In the genomic region with DNA sequence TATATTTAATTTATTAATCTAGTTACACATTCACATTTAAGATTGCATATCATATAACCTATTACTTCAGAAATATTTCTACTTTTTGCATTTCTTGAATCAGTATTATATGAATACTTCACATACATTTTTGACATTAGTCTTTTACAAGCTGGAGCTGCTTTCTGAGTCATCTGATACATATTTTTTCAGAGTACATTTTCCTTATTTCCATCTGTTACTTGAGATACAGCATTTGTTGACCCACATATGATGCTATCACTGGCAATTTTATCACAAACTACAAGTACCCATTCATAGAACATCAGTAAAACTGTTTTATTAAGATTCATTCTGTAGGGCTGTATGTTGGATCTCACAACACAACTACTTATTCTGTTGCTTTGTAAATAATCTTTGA, we compare ENCODE assay signal across 27 cellular contexts.
DNase-seq lines count a peak whose midpoint lies in the region; ATAC-seq, FAIRE-seq and TF ChIP-seq lines count a peak whose summit lies in the region.
"Had no signal": no experiment of that assay in that cellular context is flagged by ENCODE, and none has a peak within 500 bp of the region (broad histone marks: within the 10 kb centered on the region; RNA-seq: fewer than 3 reads in every experiment).

No MANE protein-coding gene starts in this region.

- H3K9me3 ChIP-seq in HUES48 (ENCODE audit: control insufficient read depth, insufficient read depth, low read length) (no peaks in the 10 kb centered on the region), neural progenitor cell (ENCODE audit: low read depth) (no peaks in the 10 kb centered on the region), mammary epithelial cell (replicated peaks; ENCODE audit: insufficient read depth, low read length) (no peaks in the 10 kb centered on the region)
- H3K9me3 ChIP-seq: A549; BLaER1 treated with 17β-estradiol and CSF1 and Interleukin-3, amounts not matched to agents 10 nM and 100 nM had no signal

- H4K20me1 ChIP-seq in neural progenitor cell (ENCODE audit: low read depth) (no peaks in the 10 kb centered on the region), mammary epithelial cell (ENCODE audit: insufficient read depth, low read length) (no peaks in the 10 kb centered on the region)
- H4K20me1 ChIP-seq: BLaER1 treated with 17β-estradiol and CSF1 and Interleukin-3, amounts not matched to agents 10 nM and 100 nM had no signal

- no peak overlapping the region for H3K4me3 Mint-ChIP-seq in neural progenitor cell
- H3K4me3 Mint-ChIP-seq in stimulated activated memory B cell treated with anti-CD40 and anti-IgM and Interleukin-4, amounts not matched to agents 10 μg/mL and 1 μg/mL and 100 μg/mL, for 72 hours = no peak overlapping the region
- H3K4me3 Mint-ChIP-seq: CD4-positive, alpha-beta T cell; H9; HFFc6 had no signal

- H3K4me1 Mint-ChIP-seq in neural progenitor cell = peaks cover 63% of the 10 kb centered on the region
- no peaks in the 10 kb centered on the region for H3K4me1 Mint-ChIP-seq in stimulated activated memory B cell treated with anti-CD40 and anti-IgM and Interleukin-4, amounts not matched to agents 10 μg/mL and 1 μg/mL and 100 μg/mL, for 72 hours

- no peak for TF ChIP-seq CTCF in neural progenitor cell (IDR thresholded peaks at IDR 0.05)
- no peak for TF ChIP-seq CTCF in mammary epithelial cell (conservative IDR thresholded peaks at IDR 0.05 in 1 of 2, IDR thresholded peaks at IDR 0.05 in 1 of 2; ENCODE audit: extremely low read depth in 1 of 2, insufficient read depth in 1 of 2, low read depth in 1 of 2, low read length in 2 of 2)

- no peak overlapping the region for H3K9ac ChIP-seq in HUES48 (ENCODE audit: low read depth, low read length)
- no peak overlapping the region for H3K9ac ChIP-seq in neural progenitor cell
- no peak overlapping the region for H3K9ac ChIP-seq in mammary epithelial cell (ENCODE audit: insufficient read depth, low read length)
- H3K9ac ChIP-seq: BLaER1 treated with 17β-estradiol and CSF1 and Interleukin-3, amounts not matched to agents 10 nM and 100 nM; GM23248 had no signal

- no peaks in the 10 kb centered on the region for H3K79me2 ChIP-seq in neural progenitor cell (ENCODE audit: low read depth)
- no peaks in the 10 kb centered on the region for H3K79me2 ChIP-seq in mammary epithelial cell (ENCODE audit: insufficient read depth, low read length)

- FAIRE-seq in frontal cortex (lab: Jason Lieb, UNC) = peak; percentile 54
- FAIRE-seq: A549, D721Med had no signal

- peaks cover 9% of the 10 kb centered on the region for H3K36me3 Mint-ChIP-seq in neural progenitor cell
- H3K36me3 Mint-ChIP-seq in stimulated activated memory B cell treated with anti-CD40 and anti-IgM and Interleukin-4, amounts not matched to agents 10 μg/mL and 1 μg/mL and 100 μg/mL, for 72 hours = peaks cover 5% of the 10 kb centered on the region

- peaks cover 4% of the 10 kb centered on the region for H3K27me3 Mint-ChIP-seq in neural progenitor cell (ENCODE audit: insufficient read depth, low read depth)
- no peaks in the 10 kb centered on the region for H3K27me3 Mint-ChIP-seq in stimulated activated memory B cell treated with anti-CD40 and anti-IgM and Interleukin-4, amounts not matched to agents 10 μg/mL and 1 μg/mL and 100 μg/mL, for 72 hours
- H3K27me3 Mint-ChIP-seq: CD4-positive, alpha-beta T cell had no signal

- H3F3A ChIP-seq in neural progenitor cell (ENCODE audit: low read depth) = peaks cover 50% of the 10 kb centered on the region

- H2AFZ ChIP-seq in neural progenitor cell (replicated peaks) (no peak overlapping the region), mammary epithelial cell (ENCODE audit: low read depth, low read length) (no peak overlapping the region)
- H2AFZ ChIP-seq: GM23248 had no signal

- dilution Hi-C loops in mammary epithelial cell (cut with HindIII; ENCODE audit: low sequenced_read_pairs) = no loop called here

- no peak overlapping the region for H3K4me3 ChIP-seq in HUES48 (ENCODE audit: low read depth, low read length)
- H3K4me3 ChIP-seq in neural progenitor cell = peak overlapping the region; percentile 28
- no peak overlapping the region for H3K4me3 ChIP-seq in mammary epithelial cell (replicated peaks in 1 of 3; ENCODE audit: insufficient read depth in 1 of 3, low read depth in 2 of 3, low read length in 3 of 3)
- H3K4me3 ChIP-seq: A549; BLaER1 treated with 17β-estradiol and CSF1 and Interleukin-3, amounts not matched to agents 10 nM and 100 nM; GM23248; SK-N-MC had no signal

- H3K36me3 ChIP-seq in HUES48 (ENCODE audit: control insufficient read depth, insufficient read depth, low read length) (no peaks in the 10 kb centered on the region), neural progenitor cell (no peaks in the 10 kb centered on the region), mammary epithelial cell (ENCODE audit: insufficient read depth, low read length) (no peaks in the 10 kb centered on the region)
- H3K36me3 ChIP-seq: BLaER1 treated with 17β-estradiol and CSF1 and Interleukin-3, amounts not matched to agents 10 nM and 100 nM had no signal

- no peaks in the 10 kb centered on the region for H3K27me3 ChIP-seq in HUES48 (ENCODE audit: control insufficient read depth, insufficient read depth, low read length)
- H3K27me3 ChIP-seq in neural progenitor cell = no peaks in the 10 kb centered on the region
- H3K27me3 ChIP-seq in mammary epithelial cell (ENCODE audit: insufficient read depth, low read length) = no peaks in the 10 kb centered on the region
- H3K27me3 ChIP-seq: BLaER1 treated with 17β-estradiol and CSF1 and Interleukin-3, amounts not matched to agents 10 nM and 100 nM had no signal

- ATAC-seq in SK-N-SH treated with all-trans-retinoic acid at 6 μM for 48 hours = peak; percentile 64
- ATAC-seq in stimulated activated memory B cell treated with anti-CD40 and anti-IgM and Interleukin-4, amounts not matched to agents 10 μg/mL and 1 μg/mL and 100 μg/mL, for 72 hours = no peak
- ATAC-seq: A549, Panc1 had no signal

- H3K4me2 ChIP-seq in neural progenitor cell (peak overlapping the region; percentile 65), mammary epithelial cell (ENCODE audit: insufficient read depth, low read depth, low read length) (no peak overlapping the region)
- H3K4me2 ChIP-seq: A549 had no signal

- H3K27ac ChIP-seq in HUES48 (ENCODE audit: low read depth, low read length) (peak overlapping the region; percentile 15), neural progenitor cell (peak overlapping the region; percentile 96), mammary epithelial cell (ENCODE audit: insufficient read depth, low read depth, low read length) (no peak overlapping the region)
- H3K27ac ChIP-seq: A549; BLaER1 treated with 17β-estradiol and CSF1 and Interleukin-3, amounts not matched to agents 10 nM and 100 nM; GM23248; HL-60; RWPE1; SK-N-MC had no signal

- peak overlapping the region; percentile 88 for H3K27ac Mint-ChIP-seq in neural progenitor cell
- no peak overlapping the region for H3K27ac Mint-ChIP-seq in stimulated activated memory B cell treated with anti-CD40 and anti-IgM and Interleukin-4, amounts not matched to agents 10 μg/mL and 1 μg/mL and 100 μg/mL, for 72 hours
- H3K27ac Mint-ChIP-seq: CD4-positive, alpha-beta T cell; H9; HFFc6 had no signal

- CTCF ChIA-PET in mammary epithelial cell (lab: Charles Lee; ENCODE audit: low non-redundant PET) = no interaction called here

- no peaks in the 10 kb centered on the region for H3K9me3 Mint-ChIP-seq in neural progenitor cell
- H3K9me3 Mint-ChIP-seq in stimulated activated memory B cell treated with anti-CD40 and anti-IgM and Interleukin-4, amounts not matched to agents 10 μg/mL and 1 μg/mL and 100 μg/mL, for 72 hours = no peaks in the 10 kb centered on the region
- H3K9me3 Mint-ChIP-seq: CD4-positive, alpha-beta T cell; H9 had no signal

- in situ Hi-C loops in mammary epithelial cell (cut with MboI; ENCODE audit: low sequenced_read_pairs in 2 of 2) = no loop called here

- intact Hi-C loops in mammary epithelial cell (cut with micrococcal nuclease) = no loop called here

- DNase-seq in frontal cortex (ENCODE audit: low spot score in 2 of 2) = no peak
- DNase-seq in neural progenitor cell (ENCODE audit: low spot score) = no peak
- no peak for DNase-seq in cerebellar nuclear complex (lab: John Stamatoyannopoulos, UW)
- no peak for DNase-seq in activated CD4-positive, alpha-beta T cell treated with anti-CD3 and anti-CD28 coated beads for 4 hours
- no peak for DNase-seq in mammary epithelial cell
- DNase-seq: AML-193; CD4-positive, alpha-beta T cell; GM23248; H9; HFFc6; KBM-7; MV-4-11; NCI-H1105; NCI-H146; NCI-H1930; NCI-H2227 treated with DMSO at 0.1 percent for 48 hours; SHP77 treated with DMSO at 0.1 percent for 48 hours had no signal

- H3K4me1 ChIP-seq in HUES48 (ENCODE audit: control insufficient read depth, insufficient read depth, low read length) (peaks cover 39% of the 10 kb centered on the region), neural progenitor cell (peaks cover 68% of the 10 kb centered on the region), mammary epithelial cell (ENCODE audit: insufficient read depth, low read length) (no peaks in the 10 kb centered on the region)
- H3K4me1 ChIP-seq: A549 had no signal

- BruUV-seq in mammary epithelial cell (replicated peaks; lab: Mats Ljungman, UMichigan) = no TSS peak

TF ChIP-seq in SK-N-SH treated with all-trans-retinoic acid at 6 μM for 48 hours, 23 proteins besides CTCF, POLR2A, EP300 and RAD21:
- no peak for TF ChIP-seq ZFP3 (CRISPR knock-in tag; IDR thresholded peaks at IDR 0.05)
- TF ChIP-seq TCF4 (CRISPR knock-in tag; IDR thresholded peaks at IDR 0.05; ENCODE audit: borderline replicate concordance) = no peak
